16 cellular contexts compared by ENCODE assay signal in genomic region chr6:111660531-111660930, GRCh38. TPM values are rescaled to one million over a fixed set of nuclear protein-coding genes. Genes with fewer than 3 reads are reported as not detected.
DNase-seq lines count a peak whose midpoint lies in the region; ATAC-seq and TF ChIP-seq lines count a peak whose summit lies in the region.
"Had no signal": no experiment of that assay in that cellular context is flagged by ENCODE, and none has a peak within 500 bp of the region (broad histone marks: within the 10 kb centered on the region; RNA-seq: fewer than 3 reads in every experiment).

No MANE protein-coding gene starts in this region.

- H3K27me3 ChIP-seq in vagina, result no peaks in the 10 kb centered on the region
- H3K27me3 ChIP-seq in sigmoid colon, result no peaks in the 10 kb centered on the region

- H3K27ac ChIP-seq in vagina (peak overlapping the region; percentile 80), sigmoid colon (peak overlapping the region in 2 of 4 donors; percentile 85)

- no peaks in the 10 kb centered on the region for H3K9me3 Mint-ChIP-seq in activated T-cell treated with anti-CD3 and anti-CD28 coated beads, Interleukin-2, amount 50 U/mL, for 24 hours
- no peaks in the 10 kb centered on the region for H3K9me3 Mint-ChIP-seq in activated T-helper 17 cell treated with anti-CD3 and anti-CD28 coated beads, Interleukin-2, amount 50 U/mL, for 72 hours
- H3K9me3 Mint-ChIP-seq in glutamatergic neuron (ENCODE audit: unreplicated experiment), result peaks cover 12% of the 10 kb centered on the region
- H3K9me3 Mint-ChIP-seq: H9 had no signal

- ATAC-seq in activated T-helper 17 cell treated with anti-CD3 and anti-CD28 coated beads, Interleukin-2, amount 50 U/mL, for 72 hours (replicated peaks), result no peak

- no peak for TF ChIP-seq POLR2A in vagina (IDR thresholded peaks at IDR 0.05)
- no peak for TF ChIP-seq POLR2A in sigmoid colon (IDR thresholded peaks at IDR 0.05)

- no peaks in the 10 kb centered on the region for H3K27me3 Mint-ChIP-seq in activated T-cell treated with anti-CD3 and anti-CD28 coated beads, Interleukin-2, amount 50 U/mL, for 24 hours
- H3K27me3 Mint-ChIP-seq in activated T-helper 17 cell treated with anti-CD3 and anti-CD28 coated beads, Interleukin-2, amount 50 U/mL, for 72 hours, result no peaks in the 10 kb centered on the region
- peaks cover 9% of the 10 kb centered on the region for H3K27me3 Mint-ChIP-seq in glutamatergic neuron (ENCODE audit: unreplicated experiment)
- H3K27me3 Mint-ChIP-seq: B cell; CD4-positive, alpha-beta memory T cell had no signal

- no peak for DNase-seq in activated T-cell treated with anti-CD3 and anti-CD28 coated beads, Interleukin-2, amount 50 U/mL, for 24 hours
- DNase-seq in activated T-cell treated with anti-CD3 and anti-CD28 coated beads, Interleukin-2, amount 50 U/mL, for 1 hour, result no peak
- no peak for DNase-seq in glutamatergic neuron
- no peak for DNase-seq in vagina (ENCODE audit: extremely low spot score in 2 of 2)
- DNase-seq in central memory CD4-positive, alpha-beta T cell, result no peak
- no peak for DNase-seq in sigmoid colon
- DNase-seq: C1 segment of cervical spinal cord; CD4-positive, alpha-beta memory T cell; COR-L47; DMS153; DMS79 treated with DMSO at 0.1 percent for 48 hours; EL; GOT3; H9 had no signal

- 91 to 96% methylated on average over 3 of the region's 3 CpGs for WGBS in sigmoid colon, 2 donors

- H3K4me3 ChIP-seq in vagina (no peak overlapping the region), sigmoid colon (no peak overlapping the region)

- no peak for TF ChIP-seq EP300 in sigmoid colon (IDR thresholded peaks at IDR 0.05)

- intact Hi-C loops in vagina (cut with DNase I), result loop anchor here (5.0 kb wide), 1 partner anchor 58 kb away; no protein-coding TSS in a partner anchor
- intact Hi-C loops in sigmoid colon (cut with DNase I), result loop anchor here (5.0 kb wide), 1 partner anchor 178 kb away; the partner anchor contains the start of gene REV3L

- H3K36me3 Mint-ChIP-seq in activated T-cell treated with anti-CD3 and anti-CD28 coated beads, Interleukin-2, amount 50 U/mL, for 24 hours (ENCODE audit: low read depth), result peaks cover 65% of the 10 kb centered on the region
- H3K36me3 Mint-ChIP-seq in activated T-helper 17 cell treated with anti-CD3 and anti-CD28 coated beads, Interleukin-2, amount 50 U/mL, for 72 hours (ENCODE audit: low read depth), result peaks cover 64% of the 10 kb centered on the region
- H3K36me3 Mint-ChIP-seq in glutamatergic neuron (ENCODE audit: unreplicated experiment), result no peaks in the 10 kb centered on the region

- no peaks in the 10 kb centered on the region for H3K9me3 ChIP-seq in vagina
- no peaks in the 10 kb centered on the region for H3K9me3 ChIP-seq in sigmoid colon

- peaks cover 3% of the 10 kb centered on the region for H3K4me1 Mint-ChIP-seq in activated T-cell treated with anti-CD3 and anti-CD28 coated beads, Interleukin-2, amount 50 U/mL, for 24 hours (ENCODE audit: low read depth)
- H3K4me1 Mint-ChIP-seq in activated T-helper 17 cell treated with anti-CD3 and anti-CD28 coated beads, Interleukin-2, amount 50 U/mL, for 72 hours, result no peaks in the 10 kb centered on the region
- H3K4me1 Mint-ChIP-seq in glutamatergic neuron (ENCODE audit: low read depth, unreplicated experiment), result peaks cover 52% of the 10 kb centered on the region

- no peak overlapping the region for H3K4me3 Mint-ChIP-seq in activated T-cell treated with anti-CD3 and anti-CD28 coated beads, Interleukin-2, amount 50 U/mL, for 24 hours
- no peak overlapping the region for H3K4me3 Mint-ChIP-seq in activated T-helper 17 cell treated with anti-CD3 and anti-CD28 coated beads, Interleukin-2, amount 50 U/mL, for 72 hours
- no peak overlapping the region for H3K4me3 Mint-ChIP-seq in glutamatergic neuron (ENCODE audit: unreplicated experiment)
- H3K4me3 Mint-ChIP-seq: B cell; CD4-positive, alpha-beta memory T cell; H9 had no signal

- TF ChIP-seq CTCF in glutamatergic neuron (IDR thresholded peaks at IDR 0.05; ENCODE audit: partially characterized antibody, unreplicated experiment) (no peak), vagina (IDR thresholded peaks at IDR 0.05) (no peak), sigmoid colon (IDR thresholded peaks at IDR 0.05) (no peak)

- H3K36me3 ChIP-seq in vagina (no peaks in the 10 kb centered on the region), sigmoid colon (no peaks in the 10 kb centered on the region)

- H3K4me1 ChIP-seq in vagina, result peaks cover 51% of the 10 kb centered on the region
- H3K4me1 ChIP-seq in sigmoid colon, result peaks cover 0 to 82% (median 57%) of the 10 kb centered on the region in 4 donors

- peak overlapping the region; percentile 57 for H3K27ac Mint-ChIP-seq in activated T-cell treated with anti-CD3 and anti-CD28 coated beads, Interleukin-2, amount 50 U/mL, for 24 hours
- peak overlapping the region; percentile 68 for H3K27ac Mint-ChIP-seq in activated T-helper 17 cell treated with anti-CD3 and anti-CD28 coated beads, Interleukin-2, amount 50 U/mL, for 72 hours
- H3K27ac Mint-ChIP-seq in glutamatergic neuron (ENCODE audit: unreplicated experiment), result peak overlapping the region; percentile 34
- H3K27ac Mint-ChIP-seq: B cell had no signal

RNA-seq across cellular contexts. Expression of gene TRAF3IP2, which starts 54.9 kb away (rescaled TPM):
- total RNA-seq in activated T-helper 17 cell treated with anti-CD3 and anti-CD28 coated beads, Interleukin-2, amount 50 U/mL, for 72 hours, result 10 to 100 TPM; 36.5 to 63.6 TPM
- total RNA-seq in glutamatergic neuron (ENCODE audit: unreplicated experiment) (0.51 TPM), vagina (35.1 TPM), sigmoid colon (10 to 100 TPM; 15.8 to 21.4 (median 17.3) TPM)
- 10 to 100 TPM; 39.2 to 58.5 (median 48.0) TPM for polyA plus RNA-seq in sigmoid colon

Comparison
In these comparisons a context has a peak if more than half of its experiments do, and no peak if none do; other contexts are left out.
1. RNA of gene TRAF3IP2, which starts 54.9 kb away (total RNA-seq): 36.5 to 63.6 TPM in activated T-helper 17 cell treated with anti-CD3 and anti-CD28 coated beads, Interleukin-2, amount 50 U/mL, for 72 hours, 35.1 TPM in vagina (single experiment) and 15.8 to 21.4 TPM in sigmoid colon; 0.51 TPM in glutamatergic neuron (single experiment); every median in the first group is over 10 times any median in the second.
2. Peak in every context shown above with its lines, with median percentiles within 50 percentile points of each other: H3K27ac Mint-ChIP-seq.